In the genomic region with DNA sequence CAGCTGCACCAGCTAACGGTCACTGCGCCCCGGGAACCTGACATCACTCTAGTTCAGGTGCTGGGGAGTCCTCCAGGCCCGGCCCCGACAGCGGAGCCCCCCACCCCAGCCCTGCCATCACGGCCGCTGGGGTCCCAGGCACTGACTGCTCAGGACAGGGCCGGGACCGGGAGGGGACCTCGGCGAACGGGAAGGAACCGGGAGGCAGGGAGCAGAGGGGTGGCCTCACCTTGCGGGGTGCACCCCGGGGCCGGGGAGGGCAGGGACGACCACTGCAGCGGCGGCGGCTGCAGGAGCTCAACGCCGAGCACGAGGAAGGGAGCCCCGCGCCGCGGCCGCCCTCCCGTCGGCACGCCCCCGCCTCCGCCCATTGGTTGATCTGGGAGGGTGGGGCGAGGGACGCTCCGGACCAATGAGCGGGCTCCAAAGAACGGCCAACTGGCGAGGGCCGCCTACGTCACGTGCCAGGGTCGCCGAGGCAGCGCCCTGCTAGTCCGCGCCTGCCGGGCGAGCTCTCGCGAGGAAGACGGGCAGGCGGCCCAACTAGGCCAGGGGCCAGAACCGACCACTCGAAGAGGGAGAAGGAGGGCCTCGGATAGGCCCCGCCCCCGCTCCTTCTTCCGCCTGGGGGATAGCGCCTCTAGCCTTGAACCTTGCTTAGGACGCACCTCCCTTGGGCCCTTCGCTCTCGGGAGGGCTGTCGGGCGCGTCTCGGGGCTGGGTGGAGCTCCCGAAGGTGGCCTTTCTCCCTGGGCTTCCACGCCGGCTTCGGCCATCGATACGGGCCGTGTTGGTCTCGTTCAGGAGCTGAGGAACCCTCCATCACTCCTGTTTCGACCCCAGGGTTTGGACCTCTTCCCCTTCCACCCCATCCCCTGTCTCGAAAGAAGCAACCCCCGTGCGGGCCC, we compare ENCODE assay signal across 8 cellular contexts. TPM values are rescaled to one million over a fixed set of nuclear protein-coding genes. Genes with fewer than 3 reads are reported as not detected.
DNase-seq lines count a peak whose midpoint lies in the region; ATAC-seq, FAIRE-seq and TF ChIP-seq lines count a peak whose summit lies in the region.

A gene (minus strand): TSS at position 320 of the 908 bp plus-strand sequence. CDS start 7,653 bp downstream, outside the sequence.

- H3K4me2 ChIP-seq in parathyroid adenoma (ENCODE audit: low read length), result peak within 1 kb of the TSS; percentile 99

- WGBS in adipose tissue, 3 donors, result 0 to 1% (median 1%) methylated on average over 72 to 80 of the region's 80 CpGs
- WGBS in tibial nerve, 2 donors, result 0% methylated on average over 48 to 76 of the region's 80 CpGs

- no peaks in the 10 kb centered on the region for H3K36me3 Mint-ChIP-seq in T-cell

- no peaks in the 10 kb centered on the region for H3K9me3 Mint-ChIP-seq in T-cell

- TF ChIP-seq POLR2A in GM12891 (IDR thresholded peaks at IDR 0.05; ENCODE audit: low read depth, low read length) (peak; percentile 64; the same call in 1 of the 2 replicates), tibial nerve (IDR thresholded peaks at IDR 0.05) (peak; percentile 51 to 87)

- no peaks in the 10 kb centered on the region for H3K27me3 Mint-ChIP-seq in T-cell

- CTCF ChIA-PET in T-cell (lab: Charles Lee), result interaction anchor here (0.6 to 2.8 kb wide), 15 partner anchors 9 to 318 kb away, joined by 3 to 13 read pairs (median 5); a partner anchor contains a TSS

- peak; percentile 100 for FAIRE-seq in GM12891 (lab: Jason Lieb, UNC)

- ATAC-seq in HG02840 (IDR thresholded peaks at IDR 0.05; ENCODE audit: low FRiP score, unreplicated experiment) (peak; percentile 95), T-cell (replicated peaks in 1 of 4) (peak; percentile 87 to 91 (median 90))

- peak within 1 kb of the TSS; percentile 99 for H2AFZ ChIP-seq in parathyroid adenoma

- DNase-seq in GM12891 (ENCODE audit: insufficient read length, low spot score) (peak; percentile 99), NCI-H1436 treated with DMSO at 0.1 percent for 48 hours (lab: John Stamatoyannopoulos, UW) (peak; percentile 92), T-cell (peak; percentile 89 to 96 (median 94)), cardiac muscle cell (ENCODE audit: low read depth in 1 of 2, low spot score in 1 of 2) (peak; percentile 98 to 99), tibial nerve (ENCODE audit: low spot score in 2 of 2) (peak; percentile 96 to 97)

- H3K27me3 ChIP-seq in cardiac muscle cell (no peaks in the 10 kb centered on the region), parathyroid adenoma (ENCODE audit: control insufficient read depth, insufficient read depth, low read length) (no peaks in the 10 kb centered on the region), tibial nerve (no peaks in the 10 kb centered on the region)

- H3K4me1 Mint-ChIP-seq in T-cell, result peaks cover 19 to 29% (median 26%) of the 10 kb centered on the region in 3 donors

- no peaks in the 10 kb centered on the region for H3K9me3 ChIP-seq in cardiac muscle cell (ENCODE audit: low read depth)
- H3K9me3 ChIP-seq in parathyroid adenoma (ENCODE audit: control insufficient read depth, low read length), result no peaks in the 10 kb centered on the region
- no peaks in the 10 kb centered on the region for H3K9me3 ChIP-seq in tibial nerve

- peak within 1 kb of the TSS; percentile 29 for H3K27ac ChIP-seq in adipose tissue (ENCODE audit: low read depth, low read length)
- H3K27ac ChIP-seq in cardiac muscle cell, result peak within 1 kb of the TSS; percentile 69
- peak within 1 kb of the TSS; percentile 81 for H3K27ac ChIP-seq in parathyroid adenoma
- H3K27ac ChIP-seq in tibial nerve, result peak within 1 kb of the TSS; percentile 79 to 96 (median 90)

- TF ChIP-seq CTCF in cardiac muscle cell (IDR thresholded peaks at IDR 0.05; ENCODE audit: low read depth, low read length) (peak; percentile 13), parathyroid adenoma (IDR thresholded peaks at IDR 0.05) (peak; percentile 26), tibial nerve (IDR thresholded peaks at IDR 0.05) (peak in 2 of 5 experiments; percentile 14 to 21)

- POLR2A ChIA-PET in T-cell (lab: Charles Lee), result interaction anchor here (0.6 to 1.0 kb wide), 3 partner anchors 14 to 1298 kb away, joined by 3 to 4 read pairs (median 3); no protein-coding TSS in a partner anchor

- H3K36me3 ChIP-seq in cardiac muscle cell (no peaks in the 10 kb centered on the region), parathyroid adenoma (ENCODE audit: control insufficient read depth, insufficient read depth, low read length) (no peaks in the 10 kb centered on the region), tibial nerve (no peaks in the 10 kb centered on the region)

- H3K27ac Mint-ChIP-seq in T-cell, result peak within 1 kb of the TSS; percentile 94 to 95

- H3K9ac ChIP-seq in parathyroid adenoma, result peak within 1 kb of the TSS; percentile 21

- peak within 1 kb of the TSS; percentile 82 to 88 (median 84) for H3K4me3 Mint-ChIP-seq in T-cell

- H3K4me3 ChIP-seq in cardiac muscle cell (peak within 1 kb of the TSS; percentile 68), parathyroid adenoma (ENCODE audit: low read depth, low read length) (peak within 1 kb of the TSS; percentile 98), tibial nerve (peak within 1 kb of the TSS; percentile 67 to 83 (median 70))

- no peaks in the 10 kb centered on the region for H3K79me2 ChIP-seq in parathyroid adenoma

- H3K4me1 ChIP-seq in cardiac muscle cell (ENCODE audit: low read depth), result no peaks in the 10 kb centered on the region
- H3K4me1 ChIP-seq in parathyroid adenoma, result no peaks in the 10 kb centered on the region
- peaks cover 0 to 51% (median 23%) of the 10 kb centered on the region in 4 donors for H3K4me1 ChIP-seq in tibial nerve

- peak; percentile 93 to 95 for TF ChIP-seq EP300 in tibial nerve (IDR thresholded peaks at IDR 0.05)

TF ChIP-seq in GM12891, 5 proteins besides CTCF, POLR2A, EP300 and RAD21:
- TF ChIP-seq SPI1 (IDR thresholded peaks at IDR 0.05; ENCODE audit: low read depth, low read length), result no peak
- 0 out of 2 replicates have a peak, but pooled peaks have one; percentile 47 for TF ChIP-seq POLR2AphosphoS5 (IDR thresholded peaks at IDR 0.05; ENCODE audit: low read depth, low read length)
- TF ChIP-seq PAX5 (IDR thresholded peaks at IDR 0.05; ENCODE audit: insufficient read depth, low read length, severe bottlenecking), result no peak
- TF ChIP-seq POU2F2 (IDR thresholded peaks at IDR 0.05; ENCODE audit: low read depth, low read length), result no peak
- 0 out of 2 replicates have a peak, but pooled peaks have one; percentile 30 for TF ChIP-seq TAF1 (IDR thresholded peaks at IDR 0.05; ENCODE audit: low read depth, low read length)
TF ChIP-seq in GM12891: peak in this region for 2.

RNA-seq across cellular contexts. Expression of the gene that starts here (rescaled TPM):
- 22.8 TPM for polyA plus RNA-seq in GM12891 (2012; ENCODE audit: low read depth, missing spikeins)
- 10 to 100 TPM; 16.2 to 28.7 (median 22.6) TPM for total RNA-seq in T-cell
- polyA plus RNA-seq in adipose tissue, result 10 to 100 TPM; 21.8 to 99.9 (median 75.1) TPM
- 22.5 and 24.1 TPM in 2 replicates for total RNA-seq in cardiac muscle cell
- 38.5 and 45.3 TPM in 2 replicates for polyA plus RNA-seq in cardiac muscle cell
- 10 to 100 TPM; 14.4 to 32.4 (median 22.2) TPM for total RNA-seq in tibial nerve

Comparison
In these comparisons a context has a peak if more than half of its experiments do, and no peak if none do; other contexts are left out.
1. Peak in every context shown above with its lines: DNase-seq, ATAC-seq, H3K4me3 ChIP-seq and H3K27ac ChIP-seq.
2. H3K27ac ChIP-seq: peak in every context shown above with its lines; median percentile 90 in tibial nerve; 81 in parathyroid adenoma; 69 in cardiac muscle cell; 29 in adipose tissue.